Comparison of ENCODE assay signal across 1 cellular context in the genomic region with DNA sequence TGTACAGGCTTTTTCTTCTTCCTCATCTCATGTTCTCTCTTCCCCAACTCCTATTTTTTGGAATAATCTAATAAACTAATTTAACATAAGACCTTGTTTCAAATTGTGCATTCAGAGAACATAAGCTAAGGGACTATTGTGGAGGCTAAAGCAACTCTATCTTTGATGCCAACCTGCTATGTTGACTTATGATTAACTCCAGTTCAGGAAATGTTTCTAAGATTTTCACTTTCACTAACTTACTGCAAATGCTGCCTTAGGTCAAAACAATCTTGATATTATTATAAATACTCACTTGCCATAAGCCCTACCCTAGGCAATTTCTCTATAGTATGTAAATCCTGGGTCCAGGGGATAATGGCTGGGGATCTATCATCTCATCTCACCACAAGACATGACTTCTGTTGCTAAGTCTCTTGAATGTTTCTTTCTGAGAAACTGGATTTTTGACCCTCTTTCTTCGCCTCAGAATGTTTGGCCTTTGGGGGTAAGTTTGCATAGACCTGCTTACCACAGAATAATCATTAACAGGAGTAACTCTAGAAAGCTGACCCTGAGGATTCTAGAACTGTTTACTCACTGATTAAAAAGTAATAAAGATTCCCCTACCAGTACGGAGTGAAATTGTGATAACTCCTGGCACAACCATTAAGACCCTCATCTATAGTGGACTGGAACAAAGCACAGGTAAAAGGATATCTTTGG.
TF ChIP-seq lines count a peak whose summit lies in the region.

No MANE protein-coding gene starts in this region.

TF ChIP-seq in HepG2, 621 proteins besides CTCF, POLR2A, EP300 and RAD21 (continued from another document and continues in another):
- TF ChIP-seq, protein P1, sequence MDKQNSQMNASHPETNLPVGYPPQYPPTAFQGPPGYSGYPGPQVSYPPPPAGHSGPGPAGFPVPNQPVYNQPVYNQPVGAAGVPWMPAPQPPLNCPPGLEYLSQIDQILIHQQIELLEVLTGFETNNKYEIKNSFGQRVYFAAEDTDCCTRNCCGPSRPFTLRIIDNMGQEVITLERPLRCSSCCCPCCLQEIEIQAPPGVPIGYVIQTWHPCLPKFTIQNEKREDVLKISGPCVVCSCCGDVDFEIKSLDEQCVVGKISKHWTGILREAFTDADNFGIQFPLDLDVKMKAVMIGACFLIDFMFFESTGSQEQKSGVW (CRISPR knock-in tag; IDR thresholded peaks at IDR 0.05; ENCODE audit: borderline replicate concordance) = no peak
- no peak for TF ChIP-seq NAIF1 (CRISPR knock-in tag; IDR thresholded peaks at IDR 0.05; ENCODE audit: borderline replicate concordance)
- TF ChIP-seq, protein P2, sequence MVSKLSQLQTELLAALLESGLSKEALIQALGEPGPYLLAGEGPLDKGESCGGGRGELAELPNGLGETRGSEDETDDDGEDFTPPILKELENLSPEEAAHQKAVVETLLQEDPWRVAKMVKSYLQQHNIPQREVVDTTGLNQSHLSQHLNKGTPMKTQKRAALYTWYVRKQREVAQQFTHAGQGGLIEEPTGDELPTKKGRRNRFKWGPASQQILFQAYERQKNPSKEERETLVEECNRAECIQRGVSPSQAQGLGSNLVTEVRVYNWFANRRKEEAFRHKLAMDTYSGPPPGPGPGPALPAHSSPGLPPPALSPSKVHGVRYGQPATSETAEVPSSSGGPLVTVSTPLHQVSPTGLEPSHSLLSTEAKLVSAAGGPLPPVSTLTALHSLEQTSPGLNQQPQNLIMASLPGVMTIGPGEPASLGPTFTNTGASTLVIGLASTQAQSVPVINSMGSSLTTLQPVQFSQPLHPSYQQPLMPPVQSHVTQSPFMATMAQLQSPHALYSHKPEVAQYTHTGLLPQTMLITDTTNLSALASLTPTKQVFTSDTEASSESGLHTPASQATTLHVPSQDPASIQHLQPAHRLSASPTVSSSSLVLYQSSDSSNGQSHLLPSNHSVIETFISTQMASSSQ (IDR thresholded peaks at IDR 0.05; ENCODE audit: low read depth) = 0 out of 2 replicates have a peak, but pooled peaks have one; percentile 59
- TF ChIP-seq, protein P2 (CRISPR knock-in tag; IDR thresholded peaks at IDR 0.05; ENCODE audit: borderline replicate concordance) = no peak
- no peak for TF ChIP-seq FOXK2 (IDR thresholded peaks at IDR 0.05)
- no peak for TF ChIP-seq MED1 (CRISPR knock-in tag; IDR thresholded peaks at IDR 0.05)
- TF ChIP-seq ZNF629 (CRISPR knock-in tag; conservative IDR thresholded peaks at IDR 0.05) = no peak
- TF ChIP-seq SIX1 (CRISPR knock-in tag; IDR thresholded peaks at IDR 0.05; ENCODE audit: borderline replicate concordance) = 0 out of 2 replicates have a peak, but pooled peaks have one; percentile 37
- no peak for TF ChIP-seq CHCHD3 (CRISPR knock-in tag; IDR thresholded peaks at IDR 0.05)
- TF ChIP-seq BCL6 (CRISPR knock-in tag; IDR thresholded peaks at IDR 0.05) = peak; percentile 28; the same call in 1 of the 2 replicates
- TF ChIP-seq, protein P3, sequence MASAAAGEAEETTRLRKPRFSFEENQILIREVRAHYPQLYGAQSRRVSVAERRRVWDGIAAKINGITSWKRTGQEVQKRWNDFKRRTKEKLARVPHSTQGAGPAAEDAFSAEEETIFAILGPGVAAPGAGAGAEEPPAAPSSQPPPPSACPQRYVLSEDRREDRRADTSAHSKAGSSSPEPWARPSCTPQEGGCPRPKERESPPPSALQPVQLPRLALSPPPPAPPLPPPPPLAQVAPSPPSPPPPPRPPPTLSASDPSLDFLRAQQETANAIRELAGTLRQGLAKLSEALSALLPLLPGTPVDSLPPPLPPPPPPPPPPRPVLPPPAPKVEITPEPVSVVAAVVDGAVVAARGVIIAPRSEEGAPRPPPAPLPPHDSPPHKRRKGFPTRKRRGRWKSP (CRISPR knock-in tag; IDR thresholded peaks at IDR 0.05) = no peak
- TF ChIP-seq, protein P4, sequence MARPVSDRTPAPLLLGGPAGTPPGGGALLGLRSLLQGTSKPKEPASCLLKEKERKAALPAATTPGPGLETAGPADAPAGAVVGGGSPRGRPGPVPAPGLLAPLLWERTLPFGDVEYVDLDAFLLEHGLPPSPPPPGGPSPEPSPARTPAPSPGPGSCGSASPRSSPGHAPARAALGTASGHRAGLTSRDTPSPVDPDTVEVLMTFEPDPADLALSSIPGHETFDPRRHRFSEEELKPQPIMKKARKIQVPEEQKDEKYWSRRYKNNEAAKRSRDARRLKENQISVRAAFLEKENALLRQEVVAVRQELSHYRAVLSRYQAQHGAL (CRISPR knock-in tag; IDR thresholded peaks at IDR 0.05; ENCODE audit: not compliant biosample characterization) = no peak
- TF ChIP-seq BRCA1 (CRISPR knock-in tag; IDR thresholded peaks at IDR 0.05) = no peak
- TF ChIP-seq, protein P5, sequence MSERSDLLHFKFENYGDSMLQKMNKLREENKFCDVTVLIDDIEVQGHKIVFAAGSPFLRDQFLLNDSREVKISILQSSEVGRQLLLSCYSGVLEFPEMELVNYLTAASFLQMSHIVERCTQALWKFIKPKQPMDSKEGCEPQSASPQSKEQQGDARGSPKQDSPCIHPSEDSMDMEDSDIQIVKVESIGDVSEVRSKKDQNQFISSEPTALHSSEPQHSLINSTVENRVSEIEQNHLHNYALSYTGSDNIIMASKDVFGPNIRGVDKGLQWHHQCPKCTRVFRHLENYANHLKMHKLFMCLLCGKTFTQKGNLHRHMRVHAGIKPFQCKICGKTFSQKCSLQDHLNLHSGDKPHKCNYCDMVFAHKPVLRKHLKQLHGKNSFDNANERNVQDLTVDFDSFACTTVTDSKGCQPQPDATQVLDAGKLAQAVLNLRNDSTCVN (CRISPR knock-in tag; IDR thresholded peaks at IDR 0.05; ENCODE audit: borderline replicate concordance) = peak; percentile 94
- TF ChIP-seq, protein P6, sequence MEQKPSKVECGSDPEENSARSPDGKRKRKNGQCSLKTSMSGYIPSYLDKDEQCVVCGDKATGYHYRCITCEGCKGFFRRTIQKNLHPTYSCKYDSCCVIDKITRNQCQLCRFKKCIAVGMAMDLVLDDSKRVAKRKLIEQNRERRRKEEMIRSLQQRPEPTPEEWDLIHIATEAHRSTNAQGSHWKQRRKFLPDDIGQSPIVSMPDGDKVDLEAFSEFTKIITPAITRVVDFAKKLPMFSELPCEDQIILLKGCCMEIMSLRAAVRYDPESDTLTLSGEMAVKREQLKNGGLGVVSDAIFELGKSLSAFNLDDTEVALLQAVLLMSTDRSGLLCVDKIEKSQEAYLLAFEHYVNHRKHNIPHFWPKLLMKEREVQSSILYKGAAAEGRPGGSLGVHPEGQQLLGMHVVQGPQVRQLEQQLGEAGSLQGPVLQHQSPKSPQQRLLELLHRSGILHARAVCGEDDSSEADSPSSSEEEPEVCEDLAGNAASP (CRISPR knock-in tag; IDR thresholded peaks at IDR 0.05; ENCODE audit: borderline replicate concordance) = no peak
- TF ChIP-seq ZNF101 (CRISPR knock-in tag; IDR thresholded peaks at IDR 0.05; ENCODE audit: borderline replicate concordance, low read depth) = no peak
- TF ChIP-seq ZNF775 (CRISPR knock-in tag; IDR thresholded peaks at IDR 0.05; ENCODE audit: borderline replicate concordance) = no peak
- no peak for TF ChIP-seq MED8 (CRISPR knock-in tag; IDR thresholded peaks at IDR 0.05; ENCODE audit: insufficient replicate concordance)
- no peak for TF ChIP-seq JUN (CRISPR knock-in tag; IDR thresholded peaks at IDR 0.05)
- 0 out of 2 replicates have a peak, but pooled peaks have one; percentile 42 for TF ChIP-seq ZSCAN29 (CRISPR knock-in tag; conservative IDR thresholded peaks at IDR 0.05)
- TF ChIP-seq ZNF660 (CRISPR knock-in tag; IDR thresholded peaks at IDR 0.05; ENCODE audit: borderline replicate concordance, low read depth) = no peak
- TF ChIP-seq HNF4A (CRISPR knock-in tag; IDR thresholded peaks at IDR 0.05) = no peak
- no peak for TF ChIP-seq ISX (CRISPR knock-in tag; conservative IDR thresholded peaks at IDR 0.05)
- TF ChIP-seq, protein P7, sequence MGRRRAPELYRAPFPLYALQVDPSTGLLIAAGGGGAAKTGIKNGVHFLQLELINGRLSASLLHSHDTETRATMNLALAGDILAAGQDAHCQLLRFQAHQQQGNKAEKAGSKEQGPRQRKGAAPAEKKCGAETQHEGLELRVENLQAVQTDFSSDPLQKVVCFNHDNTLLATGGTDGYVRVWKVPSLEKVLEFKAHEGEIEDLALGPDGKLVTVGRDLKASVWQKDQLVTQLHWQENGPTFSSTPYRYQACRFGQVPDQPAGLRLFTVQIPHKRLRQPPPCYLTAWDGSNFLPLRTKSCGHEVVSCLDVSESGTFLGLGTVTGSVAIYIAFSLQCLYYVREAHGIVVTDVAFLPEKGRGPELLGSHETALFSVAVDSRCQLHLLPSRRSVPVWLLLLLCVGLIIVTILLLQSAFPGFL (CRISPR knock-in tag; IDR thresholded peaks at IDR 0.05) = no peak
- no peak for TF ChIP-seq ZNF383 (CRISPR knock-in tag; IDR thresholded peaks at IDR 0.05; ENCODE audit: borderline replicate concordance)
- TF ChIP-seq RELA (CRISPR knock-in tag; IDR thresholded peaks at IDR 0.05) = no peak
- TF ChIP-seq MIXL1 (CRISPR knock-in tag; IDR thresholded peaks at IDR 0.05) = peak; percentile 40; the same call in 1 of the 2 replicates
- TF ChIP-seq NFE2L2 (IDR thresholded peaks at IDR 0.05; ENCODE audit: low read length) = no peak
- TF ChIP-seq, protein P8, sequence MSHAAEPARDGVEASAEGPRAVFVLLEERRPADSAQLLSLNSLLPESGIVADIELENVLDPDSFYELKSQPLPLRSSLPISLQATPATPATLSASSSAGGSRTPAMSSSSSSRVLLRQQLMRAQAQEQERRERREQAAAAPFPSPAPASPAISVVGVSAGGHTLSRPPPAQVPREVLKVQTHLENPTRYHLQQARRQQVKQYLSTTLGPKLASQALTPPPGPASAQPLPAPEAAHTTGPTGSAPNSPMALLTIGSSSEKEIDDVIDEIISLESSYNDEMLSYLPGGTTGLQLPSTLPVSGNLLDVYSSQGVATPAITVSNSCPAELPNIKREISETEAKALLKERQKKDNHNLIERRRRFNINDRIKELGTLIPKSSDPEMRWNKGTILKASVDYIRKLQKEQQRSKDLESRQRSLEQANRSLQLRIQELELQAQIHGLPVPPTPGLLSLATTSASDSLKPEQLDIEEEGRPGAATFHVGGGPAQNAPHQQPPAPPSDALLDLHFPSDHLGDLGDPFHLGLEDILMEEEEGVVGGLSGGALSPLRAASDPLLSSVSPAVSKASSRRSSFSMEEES (CRISPR knock-in tag; IDR thresholded peaks at IDR 0.05) = no peak
- TF ChIP-seq, protein P9, sequence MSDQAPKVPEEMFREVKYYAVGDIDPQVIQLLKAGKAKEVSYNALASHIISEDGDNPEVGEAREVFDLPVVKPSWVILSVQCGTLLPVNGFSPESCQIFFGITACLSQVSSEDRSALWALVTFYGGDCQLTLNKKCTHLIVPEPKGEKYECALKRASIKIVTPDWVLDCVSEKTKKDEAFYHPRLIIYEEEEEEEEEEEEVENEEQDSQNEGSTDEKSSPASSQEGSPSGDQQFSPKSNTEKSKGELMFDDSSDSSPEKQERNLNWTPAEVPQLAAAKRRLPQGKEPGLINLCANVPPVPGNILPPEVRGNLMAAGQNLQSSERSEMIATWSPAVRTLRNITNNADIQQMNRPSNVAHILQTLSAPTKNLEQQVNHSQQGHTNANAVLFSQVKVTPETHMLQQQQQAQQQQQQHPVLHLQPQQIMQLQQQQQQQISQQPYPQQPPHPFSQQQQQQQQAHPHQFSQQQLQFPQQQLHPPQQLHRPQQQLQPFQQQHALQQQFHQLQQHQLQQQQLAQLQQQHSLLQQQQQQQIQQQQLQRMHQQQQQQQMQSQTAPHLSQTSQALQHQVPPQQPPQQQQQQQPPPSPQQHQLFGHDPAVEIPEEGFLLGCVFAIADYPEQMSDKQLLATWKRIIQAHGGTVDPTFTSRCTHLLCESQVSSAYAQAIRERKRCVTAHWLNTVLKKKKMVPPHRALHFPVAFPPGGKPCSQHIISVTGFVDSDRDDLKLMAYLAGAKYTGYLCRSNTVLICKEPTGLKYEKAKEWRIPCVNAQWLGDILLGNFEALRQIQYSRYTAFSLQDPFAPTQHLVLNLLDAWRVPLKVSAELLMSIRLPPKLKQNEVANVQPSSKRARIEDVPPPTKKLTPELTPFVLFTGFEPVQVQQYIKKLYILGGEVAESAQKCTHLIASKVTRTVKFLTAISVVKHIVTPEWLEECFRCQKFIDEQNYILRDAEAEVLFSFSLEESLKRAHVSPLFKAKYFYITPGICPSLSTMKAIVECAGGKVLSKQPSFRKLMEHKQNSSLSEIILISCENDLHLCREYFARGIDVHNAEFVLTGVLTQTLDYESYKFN (CRISPR knock-in tag; conservative IDR thresholded peaks at IDR 0.05) = 0 out of 2 replicates have a peak, but pooled peaks have one; percentile 26
- TF ChIP-seq NR2F6 (IDR thresholded peaks at IDR 0.05) = peak; percentile 32; the same call in 1 of the 2 replicates
- no peak for TF ChIP-seq NR2F6 (CRISPR knock-in tag; IDR thresholded peaks at IDR 0.05)
- TF ChIP-seq GFI1 (CRISPR knock-in tag; IDR thresholded peaks at IDR 0.05; ENCODE audit: borderline replicate concordance) = no peak
- no peak for TF ChIP-seq MLLT10 (CRISPR knock-in tag; IDR thresholded peaks at IDR 0.05)
- TF ChIP-seq, protein P10, sequence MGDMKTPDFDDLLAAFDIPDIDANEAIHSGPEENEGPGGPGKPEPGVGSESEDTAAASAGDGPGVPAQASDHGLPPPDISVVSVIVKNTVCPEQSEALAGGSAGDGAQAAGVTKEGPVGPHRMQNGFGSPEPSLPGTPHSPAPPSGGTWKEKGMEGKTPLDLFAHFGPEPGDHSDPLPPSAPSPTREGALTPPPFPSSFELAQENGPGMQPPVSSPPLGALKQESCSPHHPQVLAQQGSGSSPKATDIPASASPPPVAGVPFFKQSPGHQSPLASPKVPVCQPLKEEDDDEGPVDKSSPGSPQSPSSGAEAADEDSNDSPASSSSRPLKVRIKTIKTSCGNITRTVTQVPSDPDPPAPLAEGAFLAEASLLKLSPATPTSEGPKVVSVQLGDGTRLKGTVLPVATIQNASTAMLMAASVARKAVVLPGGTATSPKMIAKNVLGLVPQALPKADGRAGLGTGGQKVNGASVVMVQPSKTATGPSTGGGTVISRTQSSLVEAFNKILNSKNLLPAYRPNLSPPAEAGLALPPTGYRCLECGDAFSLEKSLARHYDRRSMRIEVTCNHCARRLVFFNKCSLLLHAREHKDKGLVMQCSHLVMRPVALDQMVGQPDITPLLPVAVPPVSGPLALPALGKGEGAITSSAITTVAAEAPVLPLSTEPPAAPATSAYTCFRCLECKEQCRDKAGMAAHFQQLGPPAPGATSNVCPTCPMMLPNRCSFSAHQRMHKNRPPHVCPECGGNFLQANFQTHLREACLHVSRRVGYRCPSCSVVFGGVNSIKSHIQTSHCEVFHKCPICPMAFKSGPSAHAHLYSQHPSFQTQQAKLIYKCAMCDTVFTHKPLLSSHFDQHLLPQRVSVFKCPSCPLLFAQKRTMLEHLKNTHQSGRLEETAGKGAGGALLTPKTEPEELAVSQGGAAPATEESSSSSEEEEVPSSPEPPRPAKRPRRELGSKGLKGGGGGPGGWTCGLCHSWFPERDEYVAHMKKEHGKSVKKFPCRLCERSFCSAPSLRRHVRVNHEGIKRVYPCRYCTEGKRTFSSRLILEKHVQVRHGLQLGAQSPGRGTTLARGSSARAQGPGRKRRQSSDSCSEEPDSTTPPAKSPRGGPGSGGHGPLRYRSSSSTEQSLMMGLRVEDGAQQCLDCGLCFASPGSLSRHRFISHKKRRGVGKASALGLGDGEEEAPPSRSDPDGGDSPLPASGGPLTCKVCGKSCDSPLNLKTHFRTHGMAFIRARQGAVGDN (CRISPR knock-in tag; IDR thresholded peaks at IDR 0.05) = no peak
- TF ChIP-seq ZNF20 (CRISPR knock-in tag; IDR thresholded peaks at IDR 0.05) = no peak
